In the genomic region with DNA sequence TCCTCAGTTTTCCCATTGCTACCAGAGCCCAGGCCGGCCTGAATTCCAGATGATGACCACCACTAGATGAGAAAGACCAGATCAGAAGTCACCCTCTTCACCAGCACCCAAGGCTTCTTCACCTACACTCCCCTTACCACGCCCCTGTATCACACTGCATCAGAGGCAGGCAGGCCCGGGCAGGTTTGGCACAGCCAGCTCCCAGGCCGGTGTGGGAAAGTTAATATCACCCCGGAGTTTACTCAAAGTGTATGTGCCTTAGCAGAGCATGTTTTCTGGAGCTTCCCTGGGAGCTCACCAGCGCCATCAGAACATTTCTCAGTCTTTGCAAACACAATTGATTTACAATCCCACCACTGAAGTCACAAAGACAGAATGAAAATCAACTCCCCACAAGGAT, we compare ENCODE assay signal across 15 cellular contexts. TPM values are rescaled to one million over a fixed set of nuclear protein-coding genes. Genes with fewer than 3 reads are reported as not detected.
A peak's percentile ranks its signal among the peaks of the same experiment; 100 is the strongest.
DNase-seq lines count a peak whose midpoint lies in the region; TF ChIP-seq lines count a peak whose summit lies in the region.
"Had no signal": no experiment of that assay in that cellular context is flagged by ENCODE, and none has a peak within 500 bp of the region (broad histone marks: within the 10 kb centered on the region; RNA-seq: fewer than 3 reads in every experiment).

No MANE protein-coding gene starts in this region.

- no peak for TF ChIP-seq CTCF in mesothelial cell of epicardium (IDR thresholded peaks at IDR 0.05; ENCODE audit: unreplicated experiment)

- no CpG with 5 or more reads among the region's 6 CpGs for WGBS in neuronal stem cell (ENCODE audit: extremely low coverage in 2 of 2, insufficient read length in 2 of 2, insufficient replicate concordance in 1 of 2), 2 donors

- no peak overlapping the region for H3K4me2 ChIP-seq in neuronal stem cell (ENCODE audit: insufficient read depth, low read length, poor library complexity, severe bottlenecking)

- H3K36me3 Mint-ChIP-seq in mesothelial cell of epicardium: no peaks in the 10 kb centered on the region

- H3K4me1 Mint-ChIP-seq in mesothelial cell of epicardium: peaks cover 39% of the 10 kb centered on the region

- H3K9me3 Mint-ChIP-seq in mesothelial cell of epicardium: no peaks in the 10 kb centered on the region

- H3K4me1 ChIP-seq in neuronal stem cell (ENCODE audit: control insufficient read depth in 2 of 2, insufficient read depth in 1 of 2, low read depth in 1 of 2, low read length in 2 of 2): no peaks in the 10 kb centered on the region
- H3K4me1 ChIP-seq: ascending aorta had no signal

- no peak overlapping the region for H3K14ac ChIP-seq in neuronal stem cell (ENCODE audit: low read length)

- intact Hi-C loops in head of caudate nucleus (cut with DNase I): no loop called here

- no peak overlapping the region for H4K91ac ChIP-seq in neuronal stem cell (ENCODE audit: low read depth, low read length, poor library complexity)

- H2BK120ac ChIP-seq in neuronal stem cell (ENCODE audit: low read depth, low read length): no peak overlapping the region

- peaks cover 20% of the 10 kb centered on the region for H3K27me3 Mint-ChIP-seq in mesothelial cell of epicardium (ENCODE audit: low read depth)

- DNase-seq in DMS153 (lab: John Stamatoyannopoulos, UW): peak; percentile 86
- peak; percentile 95 for DNase-seq in NCI-H69 (lab: John Stamatoyannopoulos, UW)
- DNase-seq in mesothelial cell of epicardium (ENCODE audit: low spot score in 2 of 2, unreplicated experiment in 2 of 2): no peak
- no peak for DNase-seq in NCI-H2029 treated with DMSO at 0.1 percent for 48 hours (lab: John Stamatoyannopoulos, UW)
- no peak for DNase-seq in neuronal stem cell (ENCODE audit: low spot score)
- no peak for DNase-seq in head of caudate nucleus
- DNase-seq: activated gamma-delta T cell, C1 segment of cervical spinal cord, H7, stomach had no signal

- no peak overlapping the region for H3K4ac ChIP-seq in neuronal stem cell (ENCODE audit: low read length)

- no peak overlapping the region for H3K9ac ChIP-seq in neuronal stem cell (ENCODE audit: low read depth, low read length, poor library complexity)

- no peaks in the 10 kb centered on the region for H3K79me1 ChIP-seq in neuronal stem cell (ENCODE audit: low read depth, low read length)

- no peaks in the 10 kb centered on the region for H3K9me3 ChIP-seq in KOPT-K1 (ENCODE audit: insufficient read depth, low read length, poor library complexity, severe bottlenecking)
- no peaks in the 10 kb centered on the region for H3K9me3 ChIP-seq in neuronal stem cell (replicated peaks in 1 of 2; ENCODE audit: control insufficient read depth in 2 of 2, insufficient read depth in 1 of 2, low read depth in 1 of 2, low read length in 2 of 2)
- H3K9me3 ChIP-seq: ascending aorta, stomach had no signal

- no peak overlapping the region for H3K4me3 Mint-ChIP-seq in mesothelial cell of epicardium

- H3K36me3 ChIP-seq in KOPT-K1 (ENCODE audit: insufficient read depth, low read length) (no peaks in the 10 kb centered on the region), neuronal stem cell (replicated peaks in 1 of 2; ENCODE audit: control insufficient read depth in 2 of 2, insufficient read depth in 2 of 2, low read length in 2 of 2) (no peaks in the 10 kb centered on the region)
- H3K36me3 ChIP-seq: ascending aorta, stomach had no signal

- no peak overlapping the region for H3K18ac ChIP-seq in neuronal stem cell (ENCODE audit: low read length)

- H3K27me3 ChIP-seq in neuronal stem cell (ENCODE audit: control insufficient read depth in 3 of 3, insufficient read depth in 3 of 3, low read depth in 1 of 3, low read length in 3 of 3): peaks cover 0 to 3% (median 0%) of the 10 kb centered on the region in 3 experiments
- H3K27me3 ChIP-seq: ascending aorta, stomach had no signal

- H3K27ac Mint-ChIP-seq in mesothelial cell of epicardium: peak overlapping the region; percentile 24
- H3K27ac Mint-ChIP-seq: progenitor cell of endocrine pancreas had no signal

- no peak overlapping the region for H4K8ac ChIP-seq in neuronal stem cell (ENCODE audit: low read depth, low read length)

- H3K4me3 ChIP-seq in neuronal stem cell (ENCODE audit: low read length in 2 of 2): no peak overlapping the region
- H3K4me3 ChIP-seq: ascending aorta, stomach had no signal

- no peak overlapping the region for H2AFZ ChIP-seq in neuronal stem cell (ENCODE audit: low read length)

- no peak overlapping the region for H2BK5ac ChIP-seq in neuronal stem cell (ENCODE audit: low read length)

- H3K23ac ChIP-seq in neuronal stem cell (ENCODE audit: low read depth, low read length, poor library complexity): no peak overlapping the region

- H2BK15ac ChIP-seq in neuronal stem cell (ENCODE audit: low read length): no peak overlapping the region

- H3K27ac ChIP-seq in KOPT-K1 (ENCODE audit: low read depth, low read length, poor library complexity, severe bottlenecking): peak overlapping the region; percentile 54
- no peak overlapping the region for H3K27ac ChIP-seq in neuronal stem cell (replicated peaks; ENCODE audit: low read length)
- H3K27ac ChIP-seq: ascending aorta, stomach had no signal

- H2BK12ac ChIP-seq in neuronal stem cell (ENCODE audit: low read length): no peak overlapping the region

- no peak overlapping the region for H2AK5ac ChIP-seq in neuronal stem cell (ENCODE audit: low read depth, low read length)

RNA-seq across cellular contexts. Expression of a gene that starts 47.5 kb away (rescaled TPM):
- 0.25 TPM in 1 of 3 replicates, not detected in the others for total RNA-seq in mesothelial cell of epicardium
- not detected for polyA plus RNA-seq in neuronal stem cell (2013, experiment 1 of 2)
- polyA plus RNA-seq in neuronal stem cell (2013, experiment 2 of 2): not detected
- total RNA-seq: dermis blood vessel endothelial cell, H7 had no signal
- polyA plus RNA-seq: fibroblast of lung had no signal

Comparison
In these comparisons a context has a peak if more than half of its experiments do, and no peak if none do; other contexts are left out.
1. DNase-seq: peak in DMS153 (single experiment) and NCI-H69 (single experiment); none in mesothelial cell of epicardium (0 of 2), NCI-H2029 treated with DMSO at 0.1 percent for 48 hours (single experiment), neuronal stem cell (single experiment) and head of caudate nucleus (0 of 42).